In the genomic region with DNA sequence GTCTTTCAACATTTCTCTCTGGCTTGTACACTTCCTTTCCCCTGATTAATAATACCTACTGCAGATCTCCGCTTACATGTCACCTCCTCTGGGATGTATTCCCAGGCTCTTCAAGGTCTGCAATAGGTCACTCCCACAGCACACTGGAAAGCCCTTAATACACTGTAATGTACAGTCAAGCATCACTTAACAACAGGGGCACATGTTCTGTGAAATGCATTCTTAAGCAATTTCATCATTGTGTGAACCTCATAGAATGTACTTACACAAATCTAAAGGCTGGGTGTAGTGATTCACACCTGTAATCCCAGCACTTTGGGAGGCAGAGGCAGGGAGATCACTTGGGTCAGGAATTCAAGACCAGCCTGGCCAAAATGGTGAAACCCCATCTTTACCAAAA, we compare ENCODE assay signal across 16 cellular contexts. TPM values are rescaled to one million over a fixed set of nuclear protein-coding genes. Genes with fewer than 3 reads are reported as not detected.
DNase-seq lines count a peak whose midpoint lies in the region; ATAC-seq and TF ChIP-seq lines count a peak whose summit lies in the region.
"Had no signal": no experiment of that assay in that cellular context is flagged by ENCODE, and none has a peak within 500 bp of the region (broad histone marks: within the 10 kb centered on the region; RNA-seq: fewer than 3 reads in every experiment).

No MANE protein-coding gene starts in this region.

- no peak overlapping the region for H3K27ac ChIP-seq in breast epithelium
- H3K27ac ChIP-seq in brain microvascular endothelial cell = no peak overlapping the region
- H3K27ac ChIP-seq: coronary artery, heart right ventricle, pancreas had no signal

- POLR2A ChIA-PET in MCF 10A (lab: Yijun Ruan, JAX) = interaction anchor here (0.9 to 4.8 kb wide), 4 partner anchors 22 to 300 kb away, joined by 4 to 51 read pairs (median 22); partner anchors contain the start of genes GOT1 and SLC25A28

- no peaks in the 10 kb centered on the region for H3K27me3 Mint-ChIP-seq in MCF 10A (ENCODE audit: insufficient read depth, unreplicated experiment)

- H3K27me3 ChIP-seq in breast epithelium (no peaks in the 10 kb centered on the region), brain microvascular endothelial cell (replicated peaks) (no peaks in the 10 kb centered on the region)
- H3K27me3 ChIP-seq: heart right ventricle, pancreas had no signal

- peaks cover 2% of the 10 kb centered on the region for H3K36me3 ChIP-seq in breast epithelium
- H3K36me3 ChIP-seq in brain microvascular endothelial cell (replicated peaks) = peaks cover 17% of the 10 kb centered on the region

- peaks cover 0 to 5% of the 10 kb centered on the region in 2 donors for H3K4me1 ChIP-seq in breast epithelium

- TF ChIP-seq CTCF in MCF 10A (IDR thresholded peaks at IDR 0.05; ENCODE audit: unreplicated experiment) (no peak), breast epithelium (IDR thresholded peaks at IDR 0.05) (no peak), brain microvascular endothelial cell (IDR thresholded peaks at IDR 0.05; ENCODE audit: low read depth, low read length, missing control alignments) (no peak)

- H3K4me3 Mint-ChIP-seq in MCF 10A (ENCODE audit: unreplicated experiment) = no peak overlapping the region

- peaks cover 39% of the 10 kb centered on the region for H3K36me3 Mint-ChIP-seq in MCF 10A (ENCODE audit: insufficient read depth, unreplicated experiment)

- DNase-seq in MCF 10A (ENCODE audit: unreplicated experiment) (peak; percentile 11), breast epithelium (ENCODE audit: low spot score in 2 of 2) (no peak), brain microvascular endothelial cell (peak; percentile 23), kidney tubule cell (ENCODE audit: low spot score) (peak; percentile 94), NCI-H187 treated with DMSO at 0.1 percent for 48 hours (lab: John Stamatoyannopoulos, UW) (no peak), SHP77 treated with DMSO at 0.1 percent for 48 hours (lab: John Stamatoyannopoulos, UW) (no peak)
- DNase-seq: activated T-cell treated with anti-CD3 and anti-CD28 coated beads, Interleukin-2, amount 50 U/mL, for 48 hours; erythroblast; heart right ventricle; KBM-7; NCI-H1417; pancreas; stimulated activated naive CD8-positive, alpha-beta T cell treated with anti-CD3 and anti-CD28 coated beads, Interleukin-15, Interleukin-2, amounts not matched to agents 100 U/mL and 50 U/mL, for 24 hours had no signal

- BruUV-seq in MCF 10A (replicated peaks; lab: Mats Ljungman, UMichigan) = no TSS peak

- no peak for ATAC-seq in HG02885 (IDR thresholded peaks at IDR 0.05; ENCODE audit: poor library complexity, unreplicated experiment)
- ATAC-seq in HG03565 (IDR thresholded peaks at IDR 0.05; ENCODE audit: unreplicated experiment) = no peak
- ATAC-seq: heart right ventricle; pancreas; stimulated activated naive CD8-positive, alpha-beta T cell treated with anti-CD3 and anti-CD28 coated beads, Interleukin-15, Interleukin-2, amounts not matched to agents 100 U/mL and 50 U/mL, for 24 hours had no signal

- no peak overlapping the region for H3K4me3 ChIP-seq in breast epithelium
- no peak overlapping the region for H3K4me3 ChIP-seq in brain microvascular endothelial cell (ENCODE audit: low read depth, low read length)
- H3K4me3 ChIP-seq: coronary artery, heart right ventricle, pancreas had no signal

- H3K4me1 Mint-ChIP-seq in MCF 10A (ENCODE audit: insufficient read depth, unreplicated experiment) = peaks cover 25% of the 10 kb centered on the region

- CTCF ChIA-PET in MCF 10A (lab: Yijun Ruan, JAX) = interaction anchor here (1.6 kb wide), 1 partner anchor 19 kb away, joined by 4 read pairs; no protein-coding TSS in a partner anchor

- in situ Hi-C loops in brain microvascular endothelial cell (cut with HindIII; ENCODE audit: low pct_ligation_motif_present, low sequenced_read_pairs) = no loop called here

- H3K27ac Mint-ChIP-seq in MCF 10A (ENCODE audit: low read depth, unreplicated experiment) = peak overlapping the region; percentile 53

- TF ChIP-seq POLR2A in breast epithelium (IDR thresholded peaks at IDR 0.05) = no peak

- no peaks in the 10 kb centered on the region for H3K9me3 ChIP-seq in breast epithelium
- H3K9me3 ChIP-seq: heart right ventricle, pancreas had no signal

- no peaks in the 10 kb centered on the region for H3K9me3 Mint-ChIP-seq in MCF 10A (ENCODE audit: unreplicated experiment)

- intact Hi-C loops in MCF 10A (cut with micrococcal nuclease) (loop anchor here (5.0 kb wide), 3 partner anchors 73 to 117 kb away; partner anchors contain the start of gene ENTPD7), breast epithelium (cut with DNase I; ENCODE audit: low total_unique reads) (no loop called here)

RNA-seq across cellular contexts. Expression of gene COX15, which starts 1.9 kb away (rescaled TPM):
- total RNA-seq in MCF 10A (2022) (50.7 and 55.3 TPM in 2 replicates), breast epithelium (10 to 100 TPM; 28.2 to 38.3 (median 32.2) TPM)

RNA-seq across cellular contexts. Expression of gene CUTC, which starts 2.0 kb away (rescaled TPM):
- 11.9 and 15.0 TPM in 2 replicates for total RNA-seq in MCF 10A (2022)
- total RNA-seq in breast epithelium = 10 to 100 TPM; 23.4 to 81.0 (median 33.4) TPM

RNA-seq across cellular contexts. Expression of gene ABCC2, which starts 52.4 kb away (rescaled TPM):
- total RNA-seq in MCF 10A (2022) (6.3 and 7.4 TPM in 2 replicates), breast epithelium (1 to 10 TPM; 2.0 to 3.1 (median 2.1) TPM)

Comparison
In these comparisons a context has a peak if more than half of its experiments do, and no peak if none do; other contexts are left out.
1. DNase-seq: peak in MCF 10A (single experiment), brain microvascular endothelial cell (single experiment) and kidney tubule cell (single experiment); none in breast epithelium (0 of 2), NCI-H187 treated with DMSO at 0.1 percent for 48 hours (single experiment) and SHP77 treated with DMSO at 0.1 percent for 48 hours (single experiment).